9 cellular contexts compared by ENCODE assay signal in genomic region chr1:116911166-116911553, GRCh38. TPM values are rescaled to one million over a fixed set of nuclear protein-coding genes. Genes with fewer than 3 reads are reported as not detected.
DNase-seq lines count a peak whose midpoint lies in the region; ATAC-seq and TF ChIP-seq lines count a peak whose summit lies in the region.
"Had no signal": no experiment of that assay in that cellular context is flagged by ENCODE, and none has a peak within 500 bp of the region (broad histone marks: within the 10 kb centered on the region; RNA-seq: fewer than 3 reads in every experiment).

No MANE protein-coding gene starts in this region.

- H3K27me3 Mint-ChIP-seq in natural killer cell treated with Interleukin-12 subunit alpha and Interleukin-12 subunit beta and Interleukin-15 and Interleukin-18, amount 100 ng/mL, for 72 hours: peaks cover 9 to 20% of the 10 kb centered on the region in 2 donors

- H3K9me3 ChIP-seq in HAP-1 (no peaks in the 10 kb centered on the region), SJCRH30 (replicated peaks) (no peaks in the 10 kb centered on the region), spleen (no peaks in the 10 kb centered on the region)

- no peaks in the 10 kb centered on the region for H3K9me3 Mint-ChIP-seq in natural killer cell treated with Interleukin-12 subunit alpha and Interleukin-12 subunit beta and Interleukin-15 and Interleukin-18, amount 100 ng/mL, for 72 hours

- DNase-seq in HAP-1 (ENCODE audit: low spot score in 2 of 2) (peak in 1 of 2 experiments; percentile 31), SJCRH30 (peak; percentile 32 to 46), left ventricle myocardium superior (no peak), retinal pigment epithelial cell (ENCODE audit: low read depth) (no peak), spleen (no peak), DMS79 treated with DMSO at 0.1 percent for 48 hours (lab: John Stamatoyannopoulos, UW) (no peak)
- DNase-seq in natural killer cell treated with Interleukin-12 subunit alpha and Interleukin-12 subunit beta and Interleukin-15 and Interleukin-18, amount 100 ng/mL, for 72 hours (ENCODE audit: low spot score): no peak
- DNase-seq: SW 1271 had no signal

- H3K4me3 Mint-ChIP-seq in natural killer cell treated with Interleukin-12 subunit alpha and Interleukin-12 subunit beta and Interleukin-15 and Interleukin-18, amount 100 ng/mL, for 72 hours: no peak overlapping the region

- no peaks in the 10 kb centered on the region for H3K36me3 Mint-ChIP-seq in natural killer cell treated with Interleukin-12 subunit alpha and Interleukin-12 subunit beta and Interleukin-15 and Interleukin-18, amount 100 ng/mL, for 72 hours

- H3K36me3 ChIP-seq in HAP-1 (replicated peaks) (no peaks in the 10 kb centered on the region), SJCRH30 (no peaks in the 10 kb centered on the region; the same call in 1 of the 2 replicates), spleen (no peaks in the 10 kb centered on the region)

- H3K4me1 ChIP-seq in HAP-1 (peaks cover 33% of the 10 kb centered on the region), SJCRH30 (peaks cover 9% of the 10 kb centered on the region; the same call in 1 of the 2 replicates), spleen (peaks cover 0 to 36% (median 21%) of the 10 kb centered on the region in 6 donors)

- H3K27me3 ChIP-seq in HAP-1 (ENCODE audit: low read depth) (no peaks in the 10 kb centered on the region), SJCRH30 (no peaks in the 10 kb centered on the region), spleen (replicated peaks in 1 of 7) (peaks cover 0 to 44% (median 11%) of the 10 kb centered on the region in 7 donors)

- intact Hi-C loops in left ventricle myocardium superior (cut with micrococcal nuclease): no loop called here
- intact Hi-C loops in spleen (cut with DNase I; ENCODE audit: low total_unique reads): no loop called here

- peak overlapping the region; percentile 79 for H3K27ac ChIP-seq in SJCRH30
- H3K27ac ChIP-seq in spleen: no peak overlapping the region

- TF ChIP-seq POLR2A in spleen (IDR thresholded peaks at IDR 0.05): no peak

- no peak overlapping the region for H3K27ac Mint-ChIP-seq in natural killer cell treated with Interleukin-12 subunit alpha and Interleukin-12 subunit beta and Interleukin-15 and Interleukin-18, amount 100 ng/mL, for 72 hours

- in situ Hi-C loops in HAP-1 (cut with MboI; ENCODE audit: low sequenced_read_pairs): no loop called here

- ATAC-seq in left ventricle myocardium superior (peak; percentile 7), HG02885 (IDR thresholded peaks at IDR 0.05; ENCODE audit: poor library complexity, unreplicated experiment) (no peak)
- ATAC-seq in natural killer cell treated with Interleukin-12 subunit alpha and Interleukin-12 subunit beta and Interleukin-15 and Interleukin-18, amount 100 ng/mL, for 72 hours: no peak

- TF ChIP-seq CTCF in retinal pigment epithelial cell (conservative IDR thresholded peaks at IDR 0.05; ENCODE audit: low read depth, low read length) (no peak), spleen (IDR thresholded peaks at IDR 0.05 in 8 of 11, conservative IDR thresholded peaks at IDR 0.05 in 3 of 11) (no peak)

- H3K4me1 Mint-ChIP-seq in natural killer cell treated with Interleukin-12 subunit alpha and Interleukin-12 subunit beta and Interleukin-15 and Interleukin-18, amount 100 ng/mL, for 72 hours (ENCODE audit: low read depth in 2 of 2): peaks cover 3 to 6% of the 10 kb centered on the region in 2 donors

- 86 to 91% (median 88%) methylated on average over 7 of the region's 7 CpGs for WGBS in spleen, 5 donors

- H3K4me3 ChIP-seq in HAP-1: peak overlapping the region; percentile 81
- peak overlapping the region; percentile 88 for H3K4me3 ChIP-seq in SJCRH30
- H3K4me3 ChIP-seq in retinal pigment epithelial cell (ENCODE audit: low read length): peak overlapping the region; percentile 64
- H3K4me3 ChIP-seq in spleen: peak overlapping the region in 2 of 8 donors; percentile 56 to 77

RNA-seq across cellular contexts. Expression of gene PTGFRN, which starts 1.4 kb away (rescaled TPM):
- 146 and 148 TPM in 2 replicates for total RNA-seq in SJCRH30 (2014; rRNA removed; shearing (Covaris generic))
- total RNA-seq in left ventricle myocardium superior (99.6 TPM), spleen (10 to 100 TPM in 5 of 7 donors, 1 to 10 TPM in 2; 5.3 to 17.4 (median 11.9) TPM)
- 1 to 10 TPM; 1.7 to 3.3 (median 2.4) TPM for polyA plus RNA-seq in spleen
- total RNA-seq in natural killer cell treated with Interleukin-12 subunit alpha and Interleukin-12 subunit beta and Interleukin-15 and Interleukin-18, amount 100 ng/mL, for 72 hours: 1 to 10 TPM; 2.2 to 6.4 TPM

Comparison
In these comparisons a context has a peak if more than half of its experiments do, and no peak if none do; other contexts are left out.
1. DNase-seq: peak in SJCRH30 (2 of 2); none in left ventricle myocardium superior (single experiment), retinal pigment epithelial cell (single experiment), spleen (single experiment), natural killer cell treated with Interleukin-12 subunit alpha and Interleukin-12 subunit beta and Interleukin-15 and Interleukin-18, amount 100 ng/mL, for 72 hours (single experiment) and DMS79 treated with DMSO at 0.1 percent for 48 hours (single experiment).